ENCODE assay signal across 15 cellular contexts in genomic region chr13:68369739-68370138, GRCh38.
DNase-seq lines count a peak whose midpoint lies in the region; ATAC-seq and TF ChIP-seq lines count a peak whose summit lies in the region.
"Had no signal": no experiment of that assay in that cellular context is flagged by ENCODE, and none has a peak within 500 bp of the region (broad histone marks: within the 10 kb centered on the region; RNA-seq: fewer than 3 reads in every experiment).

No MANE protein-coding gene starts in this region.

- DNase-seq in Caki2 (ENCODE audit: low read depth) (peak; percentile 73), HPDE6-E6E7 (ENCODE audit: extremely low spot score) (peak; percentile 34), NCI-H748 (lab: John Stamatoyannopoulos, UW; ENCODE audit: unreplicated experiment) (peak; percentile 57), epithelial cell of esophagus (ENCODE audit: low read depth) (peak; percentile 60), GF-D8 (lab: John Stamatoyannopoulos, UW) (no peak), superior temporal gyrus (ENCODE audit: extremely low spot score) (no peak)
- DNase-seq: naive B cell; NCI-H82; SK-N-SH; stimulated activated CD4-positive, alpha-beta T cell treated with anti-CD3 and anti-CD28 coated beads, Interleukin-4, amount 100 ng/mL, for 24 hours; WERI-Rb-1 had no signal

- TF ChIP-seq CTCF in epithelial cell of esophagus (IDR thresholded peaks at IDR 0.05; ENCODE audit: insufficient read depth, low read depth, low read length, missing control alignments), result no peak

- H3K4me3 ChIP-seq in epithelial cell of esophagus (ENCODE audit: low read length), result no peak overlapping the region
- H3K4me3 ChIP-seq: vagina had no signal

- no peak for ATAC-seq in HG03565 (IDR thresholded peaks at IDR 0.05; ENCODE audit: unreplicated experiment)
- ATAC-seq in HG02623 (IDR thresholded peaks at IDR 0.05; ENCODE audit: unreplicated experiment), result no peak
- ATAC-seq: stimulated activated effector memory CD8-positive, alpha-beta T cell treated with anti-CD3 and anti-CD28 coated beads, Interleukin-12 subunit alpha, Interleukin-12 subunit beta, amount 100 ng/mL, for 72 hours had no signal

- in situ Hi-C loops in Caki2 (cut with HindIII; ENCODE audit: low pct_unique_long_range_greater_than_20kb, low sequenced_read_pairs), result no loop called here

Comparison
In these comparisons a context has a peak if more than half of its experiments do, and no peak if none do; other contexts are left out.
1. DNase-seq: peak in Caki2 (single experiment), HPDE6-E6E7 (single experiment), NCI-H748 (single experiment) and epithelial cell of esophagus (single experiment); none in GF-D8 (single experiment) and superior temporal gyrus (single experiment).